16 cellular contexts compared by ENCODE assay signal in genomic region chr20:43379239-43379917, GRCh38.
DNase-seq lines count a peak whose midpoint lies in the region; ATAC-seq and TF ChIP-seq lines count a peak whose summit lies in the region.
"Had no signal": no experiment of that assay in that cellular context is flagged by ENCODE, and none has a peak within 500 bp of the region (broad histone marks: within the 10 kb centered on the region; RNA-seq: fewer than 3 reads in every experiment).

No MANE protein-coding gene starts in this region.

- H3K4me1 ChIP-seq in left lung = no peaks in the 10 kb centered on the region
- H3K4me1 ChIP-seq in sigmoid colon = no peaks in the 10 kb centered on the region
- H3K4me1 ChIP-seq: ascending aorta, SJSA1 had no signal

- ATAC-seq in left lung (peak; percentile 58), HG03460 (IDR thresholded peaks at IDR 0.05; ENCODE audit: unreplicated experiment) (no peak), HG03342 (IDR thresholded peaks at IDR 0.05; ENCODE audit: unreplicated experiment) (no peak), HG02571 (IDR thresholded peaks at IDR 0.05; ENCODE audit: unreplicated experiment) (no peak)

- no peak for TF ChIP-seq CTCF in AG09319 (IDR thresholded peaks at IDR 0.05; ENCODE audit: low read depth, low read length)
- TF ChIP-seq CTCF in brain microvascular endothelial cell (IDR thresholded peaks at IDR 0.05; ENCODE audit: low read depth, low read length, missing control alignments) = no peak
- TF ChIP-seq CTCF in left lung (IDR thresholded peaks at IDR 0.05) = no peak
- no peak for TF ChIP-seq CTCF in sigmoid colon (IDR thresholded peaks at IDR 0.05)

- TF ChIP-seq EP300 in sigmoid colon (IDR thresholded peaks at IDR 0.05) = no peak

- H3K36me3 ChIP-seq in brain microvascular endothelial cell (replicated peaks) (no peaks in the 10 kb centered on the region), left lung (no peaks in the 10 kb centered on the region), sigmoid colon (no peaks in the 10 kb centered on the region)
- H3K36me3 ChIP-seq: ascending aorta, SJSA1 had no signal

- in situ Hi-C loops in brain microvascular endothelial cell (cut with HindIII; ENCODE audit: low pct_ligation_motif_present, low sequenced_read_pairs) = no loop called here

- no peak overlapping the region for H3K4me3 ChIP-seq in brain microvascular endothelial cell (ENCODE audit: low read depth, low read length)
- no peak overlapping the region for H3K4me3 ChIP-seq in left lung
- H3K4me3 ChIP-seq in sigmoid colon = no peak overlapping the region
- H3K4me3 ChIP-seq: ascending aorta, SJSA1 had no signal

- TF ChIP-seq POLR2A in sigmoid colon (IDR thresholded peaks at IDR 0.05) = no peak

- no peaks in the 10 kb centered on the region for H3K9me3 ChIP-seq in left lung
- H3K9me3 ChIP-seq in sigmoid colon = no peaks in the 10 kb centered on the region
- H3K9me3 ChIP-seq: ascending aorta, SJSA1 had no signal

- DNase-seq in AG09319 (ENCODE audit: extremely low read depth, low read depth) (peak; percentile 62), HT1080 (ENCODE audit: low read depth) (peak; percentile 92), brain microvascular endothelial cell (peak; percentile 25), left lung (no peak), sigmoid colon (no peak)
- DNase-seq: activated CD4-positive, CD25-positive, alpha-beta regulatory T cell treated with anti-CD3 and anti-CD28 coated beads, Interleukin-2, amount 50 U/mL, for 72 hours; activated T-cell treated with anti-CD3 and anti-CD28 coated beads for 4 hours; NCI-H1694; NCI-H82; stimulated activated CD4-positive, alpha-beta T cell treated with anti-CD3 and anti-CD28 coated beads, Interleukin-2, amount 100 ng/mL, for 24 hours had no signal

- H3K27me3 ChIP-seq in brain microvascular endothelial cell (replicated peaks) (no peaks in the 10 kb centered on the region), left lung (no peaks in the 10 kb centered on the region), sigmoid colon (no peaks in the 10 kb centered on the region)
- H3K27me3 ChIP-seq: ascending aorta had no signal

- WGBS in sigmoid colon, 2 donors = 78 to 84% methylated on average over 4 of the region's 4 CpGs

- H3K27ac ChIP-seq in brain microvascular endothelial cell = no peak overlapping the region
- H3K27ac ChIP-seq in left lung = no peak overlapping the region
- no peak overlapping the region for H3K27ac ChIP-seq in sigmoid colon
- H3K27ac ChIP-seq: ascending aorta, KMS-11, SJSA1 had no signal

- intact Hi-C loops in left lung (cut with DNase I) (no loop called here), sigmoid colon (cut with DNase I) (no loop called here)

Comparison
In these comparisons a context has a peak if more than half of its experiments do, and no peak if none do; other contexts are left out.
1. DNase-seq: peak in AG09319 (single experiment), HT1080 (single experiment) and brain microvascular endothelial cell (single experiment); none in left lung (0 of 2) and sigmoid colon (single experiment).